ENCODE assay signal across 2 cellular contexts in genomic region chr11:12989428-12990242, GRCh38.
TF ChIP-seq lines count a peak whose summit lies in the region.

No MANE protein-coding gene starts in this region.

TF ChIP-seq in HepG2, 621 proteins besides CTCF, POLR2A, EP300 and RAD21:
- TF ChIP-seq TFE3 (CRISPR knock-in tag; IDR thresholded peaks at IDR 0.05) (no peak), CHD2 (IDR thresholded peaks at IDR 0.05; ENCODE audit: low read depth, low read length) (peak; percentile 80)
TF ChIP-seq in HepG2: peak in this region for 1.

TF ChIP-seq in PFSK-1, 5 proteins besides CTCF, POLR2A, EP300 and RAD21 (continued from another document):
- TF ChIP-seq TAF1 (IDR thresholded peaks at IDR 0.05; ENCODE audit: borderline replicate concordance, insufficient read depth, low read length) (peak; percentile 89; the same call in 1 of the 2 replicates), SIN3A (IDR thresholded peaks at IDR 0.05; ENCODE audit: borderline replicate concordance, insufficient read depth, low read length) (peak; percentile 65; the same call in 1 of the 2 replicates), REST (IDR thresholded peaks at IDR 0.05; ENCODE audit: insufficient read depth in 1 of 2, low read depth in 2 of 2, low read length in 2 of 2) (peak in 1 of 2 experiments; percentile 49; a peak in 1 of 4 replicates), POLR2AphosphoS5 (IDR thresholded peaks at IDR 0.05; ENCODE audit: low read depth, low read length) (peak; percentile 97)
TF ChIP-seq in PFSK-1: peak in this region for 4.
